In genomic region chr17:76189741-76190140, GRCh38 we compare ENCODE assay signal across 17 cellular contexts. TPM values are rescaled to one million over a fixed set of nuclear protein-coding genes. Genes with fewer than 3 reads are reported as not detected.
A peak's percentile ranks its signal among the peaks of the same experiment; 100 is the strongest.
DNase-seq lines count a peak whose midpoint lies in the region; ATAC-seq lines count a peak whose summit lies in the region.
"Had no signal": no experiment of that assay in that cellular context is flagged by ENCODE, and none has a peak within 500 bp of the region (broad histone marks: within the 10 kb centered on the region; RNA-seq: fewer than 3 reads in every experiment).

No MANE protein-coding gene starts in this region.

- no peaks in the 10 kb centered on the region for H3K9me3 Mint-ChIP-seq in stimulated activated naive CD8-positive, alpha-beta T cell treated with anti-CD3 and anti-CD28 coated beads, Interleukin-15, Interleukin-2, amounts not matched to agents 100 ng/mL and 50 ng/mL, for 24 hours
- H3K9me3 Mint-ChIP-seq: activated B cell treated with CpG ODN at 0.5 μM for 24 hours; dendritic cell treated with granulocyte-macrophage colony-stimulating factor and Interleukin-4, amounts not matched to agents 40 ng/mL and 50 ng/mL, for 4 days had no signal

- H3K36me3 ChIP-seq in urinary bladder (ENCODE audit: insufficient read depth): no peaks in the 10 kb centered on the region

- H3K4me3 Mint-ChIP-seq in stimulated activated naive CD8-positive, alpha-beta T cell treated with anti-CD3 and anti-CD28 coated beads, Interleukin-15, Interleukin-2, amounts not matched to agents 100 ng/mL and 50 ng/mL, for 24 hours: peak overlapping the region; percentile 69
- H3K4me3 Mint-ChIP-seq: activated B cell treated with CpG ODN at 0.5 μM for 24 hours; dendritic cell treated with granulocyte-macrophage colony-stimulating factor and Interleukin-4, amounts not matched to agents 40 ng/mL and 50 ng/mL, for 4 days had no signal

- WGBS in urinary bladder: 73% methylated on average over 4 of the region's 4 CpGs

- H3K4me1 ChIP-seq in urinary bladder (ENCODE audit: insufficient read depth): no peaks in the 10 kb centered on the region

- H3K4me1 Mint-ChIP-seq in stimulated activated naive CD8-positive, alpha-beta T cell treated with anti-CD3 and anti-CD28 coated beads, Interleukin-15, Interleukin-2, amounts not matched to agents 100 ng/mL and 50 ng/mL, for 24 hours (ENCODE audit: low read depth): peaks cover 93% of the 10 kb centered on the region

- H3K27me3 Mint-ChIP-seq in stimulated activated naive CD8-positive, alpha-beta T cell treated with anti-CD3 and anti-CD28 coated beads, Interleukin-15, Interleukin-2, amounts not matched to agents 100 ng/mL and 50 ng/mL, for 24 hours: no peaks in the 10 kb centered on the region
- H3K27me3 Mint-ChIP-seq: activated B cell treated with CpG ODN at 0.5 μM for 24 hours had no signal

- peak overlapping the region; percentile 0 for H3K27ac ChIP-seq in urinary bladder (ENCODE audit: low read depth)

- H3K27ac Mint-ChIP-seq in stimulated activated naive CD8-positive, alpha-beta T cell treated with anti-CD3 and anti-CD28 coated beads, Interleukin-15, Interleukin-2, amounts not matched to agents 100 ng/mL and 50 ng/mL, for 24 hours: peak overlapping the region; percentile 96
- H3K27ac Mint-ChIP-seq: dendritic cell treated with granulocyte-macrophage colony-stimulating factor and Interleukin-4, amounts not matched to agents 40 ng/mL and 50 ng/mL, for 4 days had no signal

- DNase-seq in stimulated activated naive CD8-positive, alpha-beta T cell treated with anti-CD3 and anti-CD28 coated beads, Interleukin-15, Interleukin-2, amounts not matched to agents 100 U/mL and 50 U/mL, for 24 hours: no peak
- DNase-seq in OCI-M1 (lab: John Stamatoyannopoulos, UW) (peak; percentile 24), amniotic epithelial cell (ENCODE audit: low read depth) (peak; percentile 19), GDM1 (lab: John Stamatoyannopoulos, UW) (no peak), NOMO-1 treated with dmso at 0.1 percent for 144 hours (lab: John Stamatoyannopoulos, UW; ENCODE audit: unreplicated experiment) (no peak)
- DNase-seq: activated B cell treated with CpG ODN at 0.5 μM for 24 hours; activated T-cell treated with anti-CD3 and anti-CD28 coated beads, Interleukin-2, amount 50 U/mL, for 48 hours; MV-4-11; NCI-H2029 treated with DMSO at 0.1 percent for 48 hours; NCI-H526; stimulated activated CD4-positive, alpha-beta T cell treated with anti-CD3 and anti-CD28 coated beads, Interleukin-15, amount 100 ng/mL, for 24 hours had no signal

- H3K4me3 ChIP-seq in urinary bladder (ENCODE audit: low read depth, low read length): no peak overlapping the region

- no peak for ATAC-seq in stimulated activated naive CD8-positive, alpha-beta T cell treated with anti-CD3 and anti-CD28 coated beads, Interleukin-15, Interleukin-2, amounts not matched to agents 100 U/mL and 50 U/mL, for 24 hours
- no peak for ATAC-seq in HG02840 (IDR thresholded peaks at IDR 0.05; ENCODE audit: low FRiP score, unreplicated experiment)
- ATAC-seq: esophagus mucosa had no signal

- peaks cover 13% of the 10 kb centered on the region for H3K36me3 Mint-ChIP-seq in stimulated activated naive CD8-positive, alpha-beta T cell treated with anti-CD3 and anti-CD28 coated beads, Interleukin-15, Interleukin-2, amounts not matched to agents 100 ng/mL and 50 ng/mL, for 24 hours (ENCODE audit: low read depth)

RNA-seq across cellular contexts. Expression of gene FOXJ1, which starts 48.7 kb away (rescaled TPM):
- 0.90 TPM for total RNA-seq in urinary bladder
- polyA plus RNA-seq in urinary bladder: 1.4 TPM
- total RNA-seq: esophagus mucosa, lung microvascular endothelial cell had no signal

RNA-seq across cellular contexts. Expression of gene RNF157, which starts 50.6 kb away (rescaled TPM):
- total RNA-seq in urinary bladder: 1.9 TPM
- 5.8 TPM for polyA plus RNA-seq in urinary bladder

Comparison
In these comparisons a context has a peak if more than half of its experiments do, and no peak if none do; other contexts are left out.
1. DNase-seq: peak in OCI-M1 (single experiment) and amniotic epithelial cell (single experiment); none in stimulated activated naive CD8-positive, alpha-beta T cell treated with anti-CD3 and anti-CD28 coated beads, Interleukin-15, Interleukin-2, amounts not matched to agents 100 U/mL and 50 U/mL, for 24 hours (single experiment), GDM1 (single experiment) and NOMO-1 treated with dmso at 0.1 percent for 144 hours (single experiment).